ENCODE assay signal across 31 cellular contexts in the genomic region with DNA sequence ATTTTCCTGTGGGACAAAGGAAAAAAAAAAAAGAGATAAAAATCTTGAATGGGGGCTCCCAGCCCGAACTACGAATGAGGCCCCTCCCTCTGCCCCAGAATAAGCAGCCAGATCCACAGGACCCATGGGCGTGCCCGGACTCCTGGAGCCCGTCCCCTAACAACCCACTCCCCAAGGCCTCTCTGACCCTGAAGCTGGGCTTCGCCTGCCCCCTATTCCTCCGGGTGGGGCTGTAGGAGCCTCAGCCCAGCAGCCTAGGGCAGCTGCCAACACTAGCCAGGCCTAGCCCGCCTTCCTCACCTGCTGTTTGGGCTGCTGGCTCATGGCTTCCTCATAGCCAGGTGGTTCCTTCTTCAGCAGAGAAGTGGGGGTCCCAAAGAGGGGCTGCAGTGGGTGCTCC. TPM values are rescaled to one million over a fixed set of nuclear protein-coding genes. Genes with fewer than 3 reads are reported as not detected.
DNase-seq lines count a peak whose midpoint lies in the region; ATAC-seq, FAIRE-seq and TF ChIP-seq lines count a peak whose summit lies in the region.
"Had no signal": no experiment of that assay in that cellular context is flagged by ENCODE, and none has a peak within 500 bp of the region (broad histone marks: within the 10 kb centered on the region; RNA-seq: fewer than 3 reads in every experiment).

No MANE protein-coding gene starts in this region.

- no peaks in the 10 kb centered on the region for H3K27me3 ChIP-seq in Karpas-422 (ENCODE audit: low read length)
- H3K27me3 ChIP-seq: pancreas, right atrium auricular region, tibial nerve had no signal

- peak overlapping the region; percentile 72 for H3K9ac ChIP-seq in Karpas-422 (ENCODE audit: low read length)
- H3K9ac ChIP-seq: SK-N-SH had no signal

- peak overlapping the region; percentile 86 for H3K27ac Mint-ChIP-seq in activated naive CD8-positive, alpha-beta T cell treated with anti-CD3 and anti-CD28 coated beads, Interleukin-2, amount 10 ng/mL, durations not matched to agents 7 days and 5 days
- no peak overlapping the region for H3K27ac Mint-ChIP-seq in activated naive CD8-positive, alpha-beta T cell treated with anti-CD3 and anti-CD28 coated beads, Interleukin-2, amount 50 U/mL, for 24 hours
- H3K27ac Mint-ChIP-seq in glutamatergic neuron (ENCODE audit: unreplicated experiment), result peak overlapping the region; percentile 90
- peak overlapping the region; percentile 95 for H3K27ac Mint-ChIP-seq in stimulated activated naive B cell treated with anti-CD40 and anti-IgM and Interleukin-4, amounts not matched to agents 10 μg/mL and 1 μg/mL and 100 μg/mL, for 72 hours

- POLR2A ChIA-PET in activated naive CD8-positive, alpha-beta T cell treated with anti-CD3 and anti-CD28 coated beads, Interleukin-2, amount 10 ng/mL, durations not matched to agents 7 days and 5 days (lab: Charles Lee), result interaction anchor here (0.5 kb wide), 1 partner anchor 440 kb away, joined by 4 read pairs; a partner anchor contains a TSS

- no peak overlapping the region for H3K4me3 Mint-ChIP-seq in activated naive CD8-positive, alpha-beta T cell treated with anti-CD3 and anti-CD28 coated beads, Interleukin-2, amount 10 ng/mL, durations not matched to agents 7 days and 5 days
- H3K4me3 Mint-ChIP-seq in activated naive CD8-positive, alpha-beta T cell treated with anti-CD3 and anti-CD28 coated beads, Interleukin-2, amount 50 U/mL, for 24 hours, result no peak overlapping the region
- no peak overlapping the region for H3K4me3 Mint-ChIP-seq in glutamatergic neuron (ENCODE audit: unreplicated experiment)
- H3K4me3 Mint-ChIP-seq in stimulated activated naive B cell treated with anti-CD40 and anti-IgM and Interleukin-4, amounts not matched to agents 10 μg/mL and 1 μg/mL and 100 μg/mL, for 72 hours, result no peak overlapping the region
- H3K4me3 Mint-ChIP-seq: stimulated activated naive CD8-positive, alpha-beta T cell treated with anti-CD3 and anti-CD28 coated beads, Interleukin-15, amount 100 ng/mL, for 72 hours had no signal

- H3K4me1 Mint-ChIP-seq in activated naive CD8-positive, alpha-beta T cell treated with anti-CD3 and anti-CD28 coated beads, Interleukin-2, amount 10 ng/mL, durations not matched to agents 7 days and 5 days, result peaks cover 22% of the 10 kb centered on the region
- peaks cover 35% of the 10 kb centered on the region for H3K4me1 Mint-ChIP-seq in activated naive CD8-positive, alpha-beta T cell treated with anti-CD3 and anti-CD28 coated beads, Interleukin-2, amount 50 U/mL, for 24 hours
- peaks cover 30% of the 10 kb centered on the region for H3K4me1 Mint-ChIP-seq in glutamatergic neuron (ENCODE audit: low read depth, unreplicated experiment)
- H3K4me1 Mint-ChIP-seq in stimulated activated naive B cell treated with anti-CD40 and anti-IgM and Interleukin-4, amounts not matched to agents 10 μg/mL and 1 μg/mL and 100 μg/mL, for 72 hours, result peaks cover 53 to 67% of the 10 kb centered on the region in 2 donors

- H4K20me1 ChIP-seq in Karpas-422 (ENCODE audit: insufficient read depth, low read depth, low read length), result no peaks in the 10 kb centered on the region

- TF ChIP-seq CTCF in glutamatergic neuron (IDR thresholded peaks at IDR 0.05; ENCODE audit: partially characterized antibody, unreplicated experiment), result no peak

- H2AFZ ChIP-seq in Karpas-422 (ENCODE audit: low read length), result no peak overlapping the region

- peaks cover 82% of the 10 kb centered on the region for H3K4me1 ChIP-seq in Karpas-422 (ENCODE audit: low read length)
- H3K4me1 ChIP-seq: pancreas had no signal

- ATAC-seq in activated naive CD8-positive, alpha-beta T cell treated with anti-CD3 and anti-CD28 coated beads, Interleukin-2, amount 10 ng/mL, durations not matched to agents 7 days and 5 days (ENCODE audit: low read depth), result no peak
- no peak for ATAC-seq in activated naive CD8-positive, alpha-beta T cell treated with anti-CD3 and anti-CD28 coated beads, Interleukin-2, amount 50 U/mL, for 24 hours
- no peak for ATAC-seq in stimulated activated naive B cell treated with anti-CD40 and anti-IgM and Interleukin-4, amounts not matched to agents 10 μg/mL and 1 μg/mL and 100 μg/mL, for 72 hours (replicated peaks)
- ATAC-seq: left colon; pancreas; stimulated activated naive CD8-positive, alpha-beta T cell treated with anti-CD3 and anti-CD28 coated beads, Interleukin-15, amount 100 ng/mL, for 72 hours had no signal

- no peak for FAIRE-seq in frontal cortex (lab: Jason Lieb, UNC)
- FAIRE-seq: bronchial epithelial cell, colon, pancreas had no signal

- peaks cover 32% of the 10 kb centered on the region for H3K36me3 Mint-ChIP-seq in activated naive CD8-positive, alpha-beta T cell treated with anti-CD3 and anti-CD28 coated beads, Interleukin-2, amount 10 ng/mL, durations not matched to agents 7 days and 5 days
- H3K36me3 Mint-ChIP-seq in activated naive CD8-positive, alpha-beta T cell treated with anti-CD3 and anti-CD28 coated beads, Interleukin-2, amount 50 U/mL, for 24 hours (ENCODE audit: low read depth), result peaks cover 33% of the 10 kb centered on the region
- H3K36me3 Mint-ChIP-seq in glutamatergic neuron (ENCODE audit: unreplicated experiment), result peaks cover 11% of the 10 kb centered on the region
- peaks cover 48 to 64% of the 10 kb centered on the region in 2 donors for H3K36me3 Mint-ChIP-seq in stimulated activated naive B cell treated with anti-CD40 and anti-IgM and Interleukin-4, amounts not matched to agents 10 μg/mL and 1 μg/mL and 100 μg/mL, for 72 hours

- peak overlapping the region; percentile 100 for H3K27ac ChIP-seq in Karpas-422 (ENCODE audit: low read length)
- H3K27ac ChIP-seq: pancreas, right atrium auricular region, tibial nerve had no signal

- H3K9me2 ChIP-seq in Karpas-422 (replicated peaks; ENCODE audit: insufficient read depth, low read length), result no peaks in the 10 kb centered on the region
- H3K9me2 ChIP-seq: SK-N-SH had no signal

- H3K79me2 ChIP-seq in Karpas-422 (ENCODE audit: low read length), result no peaks in the 10 kb centered on the region; the same call in 1 of the 2 replicates

- H3K4me2 ChIP-seq in Karpas-422 (ENCODE audit: low read depth, low read length, poor library complexity, severe bottlenecking), result peak overlapping the region; percentile 86
- H3K4me2 ChIP-seq: SK-N-SH had no signal

- no peaks in the 10 kb centered on the region for H3K9me3 ChIP-seq in Karpas-422 (ENCODE audit: low read length)
- H3K9me3 ChIP-seq: pancreas, right atrium auricular region, SK-N-SH, tibial nerve had no signal

- DNase-seq in activated naive CD8-positive, alpha-beta T cell treated with anti-CD3 and anti-CD28 coated beads, Interleukin-2, amount 10 ng/mL, durations not matched to agents 7 days and 5 days, result no peak
- no peak for DNase-seq in activated naive CD8-positive, alpha-beta T cell treated with anti-CD3 and anti-CD28 coated beads, Interleukin-2, amount 50 U/mL, for 24 hours
- DNase-seq in Karpas-422 (no peak), glutamatergic neuron (no peak), NCI-H2171 (lab: John Stamatoyannopoulos, UW) (no peak), frontal cortex (ENCODE audit: low spot score in 2 of 2) (no peak), NCI-H748 treated with DMSO at 0.1 percent for 48 hours (lab: John Stamatoyannopoulos, UW) (no peak)
- DNase-seq in stimulated activated naive B cell treated with anti-CD40 and anti-IgM and Interleukin-4, amounts not matched to agents 10 μg/mL and 1 μg/mL and 100 μg/mL, for 72 hours, result no peak
- DNase-seq: activated CD4-positive, alpha-beta T cell treated with anti-CD3 and anti-CD28 coated beads, Interleukin-2, amount 50 U/mL, for 4 hours; activated CD8-positive, alpha-beta memory T cell treated with anti-CD3 and anti-CD28 coated beads, Interleukin-2, amount 50 U/mL, for 48 hours; activated effector memory CD4-positive, alpha-beta T cell treated with anti-CD3 and anti-CD28 coated beads, Interleukin-2, amount 50 U/mL, for 16 hours; CD8-positive, alpha-beta memory T cell; effector memory CD4-positive, alpha-beta T cell; foreskin fibroblast; GDM1; GOT3; left colon; mesendoderm; MV-4-11; NCI-H1694; NCI-H2171 treated with DMSO at 0.1 percent for 48 hours; NCI-H526; pancreas; SK-N-SH; stimulated activated CD4-positive, alpha-beta T cell treated with anti-CD3 and anti-CD28 coated beads, Interleukin-4, amount 100 ng/mL, for 1 hour; stimulated activated naive CD8-positive, alpha-beta T cell treated with anti-CD3 and anti-CD28 coated beads, Interleukin-15, amount 100 ng/mL, for 72 hours; T1000 had no signal

- H3K9me3 Mint-ChIP-seq in activated naive CD8-positive, alpha-beta T cell treated with anti-CD3 and anti-CD28 coated beads, Interleukin-2, amount 10 ng/mL, durations not matched to agents 7 days and 5 days, result no peaks in the 10 kb centered on the region
- no peaks in the 10 kb centered on the region for H3K9me3 Mint-ChIP-seq in activated naive CD8-positive, alpha-beta T cell treated with anti-CD3 and anti-CD28 coated beads, Interleukin-2, amount 50 U/mL, for 24 hours
- peaks cover 32% of the 10 kb centered on the region for H3K9me3 Mint-ChIP-seq in glutamatergic neuron (ENCODE audit: unreplicated experiment)
- no peaks in the 10 kb centered on the region for H3K9me3 Mint-ChIP-seq in stimulated activated naive B cell treated with anti-CD40 and anti-IgM and Interleukin-4, amounts not matched to agents 10 μg/mL and 1 μg/mL and 100 μg/mL, for 72 hours
- H3K9me3 Mint-ChIP-seq: CD8-positive, alpha-beta memory T cell; stimulated activated naive CD8-positive, alpha-beta T cell treated with anti-CD3 and anti-CD28 coated beads, Interleukin-15, amount 100 ng/mL, for 72 hours had no signal

- 0 out of 2 replicates have a peak overlapping the region, but pooled peaks have one; percentile 42 for H3K4me3 ChIP-seq in Karpas-422 (ENCODE audit: low read length)
- H3K4me3 ChIP-seq: pancreas, right atrium auricular region, tibial nerve had no signal

- peaks cover 18% of the 10 kb centered on the region for H3K36me3 ChIP-seq in Karpas-422 (ENCODE audit: insufficient read depth, low read length)

- no peaks in the 10 kb centered on the region for H3K27me3 Mint-ChIP-seq in activated naive CD8-positive, alpha-beta T cell treated with anti-CD3 and anti-CD28 coated beads, Interleukin-2, amount 10 ng/mL, durations not matched to agents 7 days and 5 days
- no peaks in the 10 kb centered on the region for H3K27me3 Mint-ChIP-seq in activated naive CD8-positive, alpha-beta T cell treated with anti-CD3 and anti-CD28 coated beads, Interleukin-2, amount 50 U/mL, for 24 hours
- peaks cover 30% of the 10 kb centered on the region for H3K27me3 Mint-ChIP-seq in glutamatergic neuron (ENCODE audit: unreplicated experiment)
- no peaks in the 10 kb centered on the region for H3K27me3 Mint-ChIP-seq in stimulated activated naive B cell treated with anti-CD40 and anti-IgM and Interleukin-4, amounts not matched to agents 10 μg/mL and 1 μg/mL and 100 μg/mL, for 72 hours
- H3K27me3 Mint-ChIP-seq: stimulated activated naive CD8-positive, alpha-beta T cell treated with anti-CD3 and anti-CD28 coated beads, Interleukin-15, amount 100 ng/mL, for 72 hours had no signal

RNA-seq across cellular contexts. Expression of a gene that starts 46.6 kb away (rescaled TPM):
- 100 to 1,000 TPM; 101 to 115 TPM for total RNA-seq in activated naive CD8-positive, alpha-beta T cell treated with anti-CD3 and anti-CD28 coated beads, Interleukin-2, amount 10 ng/mL, durations not matched to agents 7 days and 5 days
- 108 and 251 TPM in 2 replicates for total RNA-seq in Karpas-422 (2014; rRNA removed; shearing (Covaris generic); ENCODE audit: low replicate concordance)
- 105 TPM for total RNA-seq in glutamatergic neuron (ENCODE audit: unreplicated experiment)
- 42.8 TPM for total RNA-seq in frontal cortex
